Comparison of ENCODE assay signal across 19 cellular contexts in the genomic region with DNA sequence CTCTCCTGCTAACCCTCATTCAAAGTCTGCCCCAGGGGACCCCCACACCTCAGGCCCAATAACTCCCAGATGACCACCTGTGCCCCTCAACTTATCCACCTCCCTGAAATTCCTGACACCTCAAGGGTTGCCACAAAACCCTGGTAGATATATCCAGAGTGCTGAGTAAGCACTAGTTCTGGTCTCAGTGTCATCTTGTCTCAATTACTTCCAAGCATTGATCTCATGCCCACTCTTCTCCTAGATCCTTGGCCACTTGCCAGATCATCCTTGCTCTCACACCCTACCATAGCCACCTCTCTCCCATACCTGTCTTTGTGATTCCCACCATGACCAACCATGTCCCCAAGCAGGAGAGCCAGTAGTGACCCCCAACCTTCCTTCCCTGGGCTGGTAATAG. TPM values are rescaled to one million over a fixed set of nuclear protein-coding genes. Genes with fewer than 3 reads are reported as not detected.
DNase-seq lines count a peak whose midpoint lies in the region; ATAC-seq and TF ChIP-seq lines count a peak whose summit lies in the region.
"Had no signal": no experiment of that assay in that cellular context is flagged by ENCODE, and none has a peak within 500 bp of the region (broad histone marks: within the 10 kb centered on the region; RNA-seq: fewer than 3 reads in every experiment).

No MANE protein-coding gene starts in this region.

- TF ChIP-seq CTCF in endothelial cell (IDR thresholded peaks at IDR 0.05; ENCODE audit: unreplicated experiment) (no peak), brain microvascular endothelial cell (IDR thresholded peaks at IDR 0.05; ENCODE audit: low read depth, low read length, missing control alignments) (no peak)

- DNase-seq in activated CD4-positive, alpha-beta memory T cell treated with anti-CD3 and anti-CD28 coated beads, Interleukin-2, amount 10 ng/mL, durations not matched to agents 7 days and 5 days = no peak
- DNase-seq in activated CD4-positive, alpha-beta memory T cell treated with anti-CD3 and anti-CD28 coated beads for 36 hours = no peak
- DNase-seq in T-cell (no peak), endothelial cell (ENCODE audit: low spot score) (no peak), brain microvascular endothelial cell (no peak)
- DNase-seq: activated CD4-positive, alpha-beta T cell treated with anti-CD3 and anti-CD28 coated beads for 4 hours; activated CD8-positive, alpha-beta memory T cell treated with anti-CD3 and anti-CD28 coated beads, Interleukin-2, amount 50 U/mL, for 48 hours; colonic mucosa; DMS 273 treated with DMSO at 0.1 percent for 48 hours; H9; NCI-H1436; posterior cingulate gyrus; stimulated activated CD4-positive, alpha-beta T cell treated with anti-CD3 and anti-CD28 coated beads, Interleukin-2, amount 100 ng/mL, for 48 hours had no signal

- intact Hi-C loops in activated CD4-positive, alpha-beta memory T cell treated with anti-CD3 and anti-CD28 coated beads for 36 hours (cut with micrococcal nuclease) = loop anchor here (5.0 to 10.0 kb wide), 4 partner anchors 36 to 576 kb away; a partner anchor contains a TSS

- H3K27ac ChIP-seq in rectal smooth muscle tissue (ENCODE audit: low read depth, low read length) (no peak overlapping the region), brain microvascular endothelial cell (no peak overlapping the region)
- H3K27ac ChIP-seq: BLaER1, colonic mucosa, SJSA1 had no signal

- no peak overlapping the region for H3K9ac ChIP-seq in rectal smooth muscle tissue (ENCODE audit: low read length)
- H3K9ac ChIP-seq: BLaER1 had no signal

- peaks cover 21% of the 10 kb centered on the region for H3K4me1 Mint-ChIP-seq in activated CD4-positive, alpha-beta memory T cell treated with anti-CD3 and anti-CD28 coated beads, Interleukin-2, amount 10 ng/mL, durations not matched to agents 7 days and 5 days
- H3K4me1 Mint-ChIP-seq in activated CD4-positive, alpha-beta memory T cell treated with anti-CD3 and anti-CD28 coated beads for 36 hours (ENCODE audit: low read depth) = peaks cover 14% of the 10 kb centered on the region
- H3K4me1 Mint-ChIP-seq in T-cell (peaks cover 23 to 25% (median 24%) of the 10 kb centered on the region in 3 donors), endothelial cell (ENCODE audit: unreplicated experiment) (peaks cover 6% of the 10 kb centered on the region)

- no peak overlapping the region for H3K27ac Mint-ChIP-seq in activated CD4-positive, alpha-beta memory T cell treated with anti-CD3 and anti-CD28 coated beads, Interleukin-2, amount 10 ng/mL, durations not matched to agents 7 days and 5 days
- H3K27ac Mint-ChIP-seq in activated CD4-positive, alpha-beta memory T cell treated with anti-CD3 and anti-CD28 coated beads for 36 hours = no peak overlapping the region
- no peak overlapping the region for H3K27ac Mint-ChIP-seq in T-cell
- H3K27ac Mint-ChIP-seq in endothelial cell (ENCODE audit: unreplicated experiment) = peak overlapping the region; percentile 43
- H3K27ac Mint-ChIP-seq: H9 had no signal

- peaks cover 77% of the 10 kb centered on the region for H3K36me3 Mint-ChIP-seq in activated CD4-positive, alpha-beta memory T cell treated with anti-CD3 and anti-CD28 coated beads, Interleukin-2, amount 10 ng/mL, durations not matched to agents 7 days and 5 days (ENCODE audit: low read depth)
- H3K36me3 Mint-ChIP-seq in activated CD4-positive, alpha-beta memory T cell treated with anti-CD3 and anti-CD28 coated beads for 36 hours = peaks cover 60% of the 10 kb centered on the region
- peaks cover 63% of the 10 kb centered on the region for H3K36me3 Mint-ChIP-seq in T-cell
- peaks cover 66% of the 10 kb centered on the region for H3K36me3 Mint-ChIP-seq in endothelial cell (ENCODE audit: low read depth, unreplicated experiment)

- H3K36me3 ChIP-seq in rectal smooth muscle tissue (ENCODE audit: control insufficient read depth, insufficient read depth, low read length) (peaks cover 45% of the 10 kb centered on the region), brain microvascular endothelial cell (replicated peaks) (peaks cover 52% of the 10 kb centered on the region)

- peaks cover 72% of the 10 kb centered on the region for H3K9me3 Mint-ChIP-seq in activated CD4-positive, alpha-beta memory T cell treated with anti-CD3 and anti-CD28 coated beads, Interleukin-2, amount 10 ng/mL, durations not matched to agents 7 days and 5 days
- H3K9me3 Mint-ChIP-seq in activated CD4-positive, alpha-beta memory T cell treated with anti-CD3 and anti-CD28 coated beads for 36 hours = peaks cover 73% of the 10 kb centered on the region
- H3K9me3 Mint-ChIP-seq in T-cell = peaks cover 32 to 61% (median 56%) of the 10 kb centered on the region in 3 donors
- H3K9me3 Mint-ChIP-seq in endothelial cell (ENCODE audit: unreplicated experiment) = peaks cover 64% of the 10 kb centered on the region

- no peaks in the 10 kb centered on the region for H3K27me3 ChIP-seq in rectal smooth muscle tissue (ENCODE audit: control insufficient read depth, insufficient read depth, low read length)
- no peaks in the 10 kb centered on the region for H3K27me3 ChIP-seq in brain microvascular endothelial cell (replicated peaks)
- H3K27me3 ChIP-seq: BLaER1, colonic mucosa, SJSA1 had no signal

- POLR2A ChIA-PET in activated CD4-positive, alpha-beta memory T cell treated with anti-CD3 and anti-CD28 coated beads, Interleukin-2, amount 10 ng/mL, durations not matched to agents 7 days and 5 days (lab: Charles Lee) = no interaction called here
- POLR2A ChIA-PET in activated CD4-positive, alpha-beta memory T cell treated with anti-CD3 and anti-CD28 coated beads for 36 hours (lab: Charles Lee) = no interaction called here
- POLR2A ChIA-PET in T-cell (lab: Charles Lee) = no interaction called here

- peak overlapping the region; percentile 17 for H3K4me3 ChIP-seq in rectal smooth muscle tissue (ENCODE audit: low read length)
- no peak overlapping the region for H3K4me3 ChIP-seq in brain microvascular endothelial cell (ENCODE audit: low read depth, low read length)
- H3K4me3 ChIP-seq: colonic mucosa, lung, SJSA1 had no signal

- H3K4me3 Mint-ChIP-seq in activated CD4-positive, alpha-beta memory T cell treated with anti-CD3 and anti-CD28 coated beads, Interleukin-2, amount 10 ng/mL, durations not matched to agents 7 days and 5 days = peak overlapping the region; percentile 48
- H3K4me3 Mint-ChIP-seq in activated CD4-positive, alpha-beta memory T cell treated with anti-CD3 and anti-CD28 coated beads for 36 hours = no peak overlapping the region
- H3K4me3 Mint-ChIP-seq in T-cell (peak overlapping the region; percentile 43 to 75 (median 53)), endothelial cell (ENCODE audit: unreplicated experiment) (peak overlapping the region; percentile 92)

- CTCF ChIA-PET in activated CD4-positive, alpha-beta memory T cell treated with anti-CD3 and anti-CD28 coated beads, Interleukin-2, amount 10 ng/mL, durations not matched to agents 7 days and 5 days (lab: Charles Lee) = no interaction called here
- CTCF ChIA-PET in activated CD4-positive, alpha-beta memory T cell treated with anti-CD3 and anti-CD28 coated beads for 36 hours (lab: Charles Lee) = no interaction called here
- CTCF ChIA-PET in T-cell (lab: Charles Lee) = no interaction called here

- in situ Hi-C loops in brain microvascular endothelial cell (cut with HindIII; ENCODE audit: low pct_ligation_motif_present, low sequenced_read_pairs) = no loop called here

- ATAC-seq in T-cell (replicated peaks in 1 of 4) (no peak), GM19455 (IDR thresholded peaks at IDR 0.05; ENCODE audit: unreplicated experiment) (no peak), HG02884 (IDR thresholded peaks at IDR 0.05; ENCODE audit: unreplicated experiment) (no peak)

- no peaks in the 10 kb centered on the region for H3K27me3 Mint-ChIP-seq in activated CD4-positive, alpha-beta memory T cell treated with anti-CD3 and anti-CD28 coated beads, Interleukin-2, amount 10 ng/mL, durations not matched to agents 7 days and 5 days
- no peaks in the 10 kb centered on the region for H3K27me3 Mint-ChIP-seq in activated CD4-positive, alpha-beta memory T cell treated with anti-CD3 and anti-CD28 coated beads for 36 hours
- H3K27me3 Mint-ChIP-seq in T-cell = no peaks in the 10 kb centered on the region
- H3K27me3 Mint-ChIP-seq in endothelial cell (ENCODE audit: unreplicated experiment) = peaks cover 13% of the 10 kb centered on the region

- peaks cover 5% of the 10 kb centered on the region for H3K4me1 ChIP-seq in rectal smooth muscle tissue (ENCODE audit: control insufficient read depth, insufficient read depth, low read length)
- H3K4me1 ChIP-seq: SJSA1 had no signal

RNA-seq across cellular contexts. Expression of a gene that starts 2.0 kb away (rescaled TPM):
- total RNA-seq in activated CD4-positive, alpha-beta memory T cell treated with anti-CD3 and anti-CD28 coated beads, Interleukin-2, amount 10 ng/mL, durations not matched to agents 7 days and 5 days = 1 to 10 TPM; 5.4 to 6.7 TPM
- total RNA-seq in activated CD4-positive, alpha-beta memory T cell treated with anti-CD3 and anti-CD28 coated beads for 36 hours = 1 to 10 TPM; 2.2 to 2.4 TPM
- 10 to 100 TPM in 3 of 5 donors, 1 to 10 TPM in 2; 5.6 to 11.1 (median 10.0) TPM for total RNA-seq in T-cell
- 10.9 TPM for total RNA-seq in endothelial cell (ENCODE audit: unreplicated experiment)

RNA-seq across cellular contexts. Expression of a gene that starts 7.3 kb away (rescaled TPM):
- 1 to 10 TPM; 5.7 to 6.1 TPM for total RNA-seq in activated CD4-positive, alpha-beta memory T cell treated with anti-CD3 and anti-CD28 coated beads, Interleukin-2, amount 10 ng/mL, durations not matched to agents 7 days and 5 days
- total RNA-seq in activated CD4-positive, alpha-beta memory T cell treated with anti-CD3 and anti-CD28 coated beads for 36 hours = 1 to 10 TPM; 3.4 to 3.6 TPM
- total RNA-seq in T-cell (10 to 100 TPM in 2 of 5 donors, 1 to 10 TPM in 3; 4.9 to 10.6 (median 8.2) TPM), endothelial cell (ENCODE audit: unreplicated experiment) (19.9 TPM)

RNA-seq across cellular contexts. Expression of a gene that starts 17.0 kb away (rescaled TPM):
- 10 to 100 TPM; 11.8 to 12.5 TPM for total RNA-seq in activated CD4-positive, alpha-beta memory T cell treated with anti-CD3 and anti-CD28 coated beads, Interleukin-2, amount 10 ng/mL, durations not matched to agents 7 days and 5 days
- 1 to 10 TPM; 5.6 to 6.6 TPM for total RNA-seq in activated CD4-positive, alpha-beta memory T cell treated with anti-CD3 and anti-CD28 coated beads for 36 hours
- 10 to 100 TPM; 16.9 to 47.4 (median 45.1) TPM for total RNA-seq in T-cell
- 15.3 TPM for total RNA-seq in endothelial cell (ENCODE audit: unreplicated experiment)

RNA-seq across cellular contexts. Expression of a gene that starts 23.0 kb away (rescaled TPM):
- 1 to 10 TPM; 7.4 to 8.3 TPM for total RNA-seq in activated CD4-positive, alpha-beta memory T cell treated with anti-CD3 and anti-CD28 coated beads, Interleukin-2, amount 10 ng/mL, durations not matched to agents 7 days and 5 days
- 1 to 10 TPM; 3.7 to 5.6 TPM for total RNA-seq in activated CD4-positive, alpha-beta memory T cell treated with anti-CD3 and anti-CD28 coated beads for 36 hours
- total RNA-seq in T-cell (1 to 10 TPM; 3.0 to 9.7 (median 9.2) TPM), endothelial cell (ENCODE audit: unreplicated experiment) (7.2 TPM)

RNA-seq across cellular contexts. Expression of a gene that starts 37.4 kb away (rescaled TPM):
- 10 to 100 TPM; 14.7 to 16.7 TPM for total RNA-seq in activated CD4-positive, alpha-beta memory T cell treated with anti-CD3 and anti-CD28 coated beads, Interleukin-2, amount 10 ng/mL, durations not matched to agents 7 days and 5 days
- 1 to 10 TPM; 6.7 to 8.0 TPM for total RNA-seq in activated CD4-positive, alpha-beta memory T cell treated with anti-CD3 and anti-CD28 coated beads for 36 hours
- total RNA-seq in T-cell (10 to 100 TPM; 16.4 to 31.0 (median 22.3) TPM), endothelial cell (ENCODE audit: unreplicated experiment) (37.5 TPM)
